Comparison of ENCODE assay signal across 13 cellular contexts in the genomic region with DNA sequence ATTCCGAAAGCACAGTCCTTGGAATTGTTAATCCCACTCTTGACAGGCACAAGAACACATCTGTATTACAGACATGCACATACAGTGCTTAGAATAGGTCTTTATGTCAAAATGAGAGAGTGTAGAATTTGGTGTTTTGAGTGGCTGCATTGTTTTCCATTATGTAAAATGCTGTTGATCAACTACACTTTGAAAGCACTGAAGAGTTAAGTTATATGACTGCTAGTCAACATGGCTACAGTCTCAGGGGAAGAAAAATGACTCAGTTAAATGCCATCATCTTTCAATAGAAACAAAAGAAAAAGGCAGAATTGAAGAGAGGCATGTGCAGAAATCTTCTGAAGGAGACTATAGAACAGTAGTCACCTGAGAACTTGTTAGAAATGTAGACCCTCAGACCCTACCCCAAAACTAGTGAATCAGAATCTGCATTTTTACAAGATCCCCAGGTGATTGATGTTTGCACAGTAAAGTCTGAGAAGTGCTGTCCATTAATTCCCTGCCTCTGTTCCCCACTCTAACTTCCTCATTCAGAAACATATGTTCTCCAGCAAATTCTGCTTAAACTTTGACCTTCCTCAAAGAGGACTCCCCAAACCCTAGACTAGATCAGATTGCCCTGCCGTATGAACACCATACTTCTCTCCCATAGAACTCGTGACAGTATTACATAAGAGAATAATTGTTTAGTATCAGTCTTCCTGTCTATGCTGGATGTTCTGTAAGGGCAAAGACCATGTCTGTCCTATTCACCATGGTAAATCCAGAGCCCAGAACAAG. TPM values are rescaled to one million over a fixed set of nuclear protein-coding genes. Genes with fewer than 3 reads are reported as not detected.
A peak's percentile ranks its signal among the peaks of the same experiment; 100 is the strongest.
DNase-seq lines count a peak whose midpoint lies in the region; ATAC-seq, FAIRE-seq and TF ChIP-seq lines count a peak whose summit lies in the region.
"Had no signal": no experiment of that assay in that cellular context is flagged by ENCODE, and none has a peak within 500 bp of the region (broad histone marks: within the 10 kb centered on the region; RNA-seq: fewer than 3 reads in every experiment).

No MANE protein-coding gene starts in this region.

- H3K79me2 ChIP-seq in GM23338 (replicated peaks; ENCODE audit: insufficient read depth) = peaks cover 100% of the 10 kb centered on the region
- H3K79me2 ChIP-seq in keratinocyte (ENCODE audit: control insufficient read depth, insufficient read depth, low read length) = peaks cover 94% of the 10 kb centered on the region

- 0 out of 2 replicates have a peak overlapping the region, but pooled peaks have one; percentile 15 for H3K27ac Mint-ChIP-seq in GM23338
- peak overlapping the region; percentile 81 for H3K27ac Mint-ChIP-seq in activated CD8-positive, alpha-beta T cell treated with anti-CD3 and anti-CD28 coated beads for 36 hours

- H3K27ac ChIP-seq in GM23338 (ENCODE audit: low read depth) (peak overlapping the region; percentile 47), keratinocyte (ENCODE audit: control insufficient read depth, insufficient read depth, low read length) (peak overlapping the region; percentile 84), aorta (ENCODE audit: low read depth in 1 of 2, low read length in 2 of 2) (no peak overlapping the region)
- H3K27ac ChIP-seq: tibial artery had no signal

- no peaks in the 10 kb centered on the region for H3K9me3 Mint-ChIP-seq in GM23338
- peaks cover 4% of the 10 kb centered on the region for H3K9me3 Mint-ChIP-seq in activated CD8-positive, alpha-beta T cell treated with anti-CD3 and anti-CD28 coated beads for 36 hours

- peak overlapping the region; percentile 61 for H3K9ac ChIP-seq in keratinocyte (ENCODE audit: control insufficient read depth, extremely low read depth, insufficient read depth, low read length)

- DNase-seq in AG10803 (ENCODE audit: low read depth) = peak; percentile 23
- no peak for DNase-seq in GM23338 (ENCODE audit: low spot score)
- DNase-seq in activated CD8-positive, alpha-beta T cell treated with anti-CD3 and anti-CD28 coated beads for 36 hours = no peak
- no peak for DNase-seq in keratinocyte (ENCODE audit: low read depth, low spot score)
- DNase-seq in aorta = no peak
- DNase-seq in cerebellar cortex (ENCODE audit: low spot score) = no peak
- DNase-seq in NCI-H446 (lab: John Stamatoyannopoulos, UW) = no peak
- DNase-seq: DMS 273 treated with DMSO at 0.1 percent for 48 hours; effector CD8-positive, alpha-beta T cell; tibial artery had no signal

- CTCF ChIA-PET in activated CD8-positive, alpha-beta T cell treated with anti-CD3 and anti-CD28 coated beads for 36 hours (lab: Charles Lee) = no interaction called here

- peaks cover 56% of the 10 kb centered on the region for H3K4me1 Mint-ChIP-seq in GM23338
- peaks cover 50% of the 10 kb centered on the region for H3K4me1 Mint-ChIP-seq in activated CD8-positive, alpha-beta T cell treated with anti-CD3 and anti-CD28 coated beads for 36 hours (ENCODE audit: low read depth)

- H3K4me2 ChIP-seq in GM23338 (peak overlapping the region; percentile 41; the same call in 1 of the 2 replicates), keratinocyte (ENCODE audit: control insufficient read depth, extremely low read depth, insufficient read depth, low read depth, low read length) (peak overlapping the region; percentile 83)

- 85 to 86% methylated on average over 3 of the region's 3 CpGs for WGBS in aorta, 2 donors

- H3K4me1 ChIP-seq in GM23338 (ENCODE audit: insufficient read depth) (peaks cover 56% of the 10 kb centered on the region), keratinocyte (ENCODE audit: control insufficient read depth, extremely low read depth, insufficient read depth, low read length) (peaks cover 28% of the 10 kb centered on the region), aorta (ENCODE audit: control insufficient read depth in 1 of 2, insufficient read depth in 2 of 2, low read length in 2 of 2) (peaks cover 0 to 7% of the 10 kb centered on the region in 2 donors)

- peaks cover 7% of the 10 kb centered on the region for H3K27me3 Mint-ChIP-seq in GM23338 (ENCODE audit: insufficient read depth, low read depth, poor library complexity)
- H3K27me3 Mint-ChIP-seq in activated CD8-positive, alpha-beta T cell treated with anti-CD3 and anti-CD28 coated beads for 36 hours = no peaks in the 10 kb centered on the region

- no peak overlapping the region for H2AFZ ChIP-seq in GM23338
- no peak overlapping the region for H2AFZ ChIP-seq in keratinocyte (ENCODE audit: control insufficient read depth, low read length)

- no peaks in the 10 kb centered on the region for H3K9me2 ChIP-seq in GM23338 (ENCODE audit: insufficient read depth)

- TF ChIP-seq CTCF in AG10803 (conservative IDR thresholded peaks at IDR 0.05; ENCODE audit: low read length) (no peak), GM23338 (conservative IDR thresholded peaks at IDR 0.05; ENCODE audit: low read depth in 2 of 2) (no peak), keratinocyte (optimal IDR thresholded peaks at IDR 0.05 in 1 of 3, IDR thresholded peaks at IDR 0.05 in 1 of 3, conservative IDR thresholded peaks at IDR 0.05 in 1 of 3; ENCODE audit: extremely low read depth in 1 of 3, insufficient read depth in 2 of 3, low read length in 3 of 3) (no peak)
- TF ChIP-seq CTCF in activated CD8-positive, alpha-beta T cell treated with anti-CD3 and anti-CD28 coated beads for 36 hours (IDR thresholded peaks at IDR 0.05) = no peak

- H3F3A ChIP-seq in GM23338 (replicated peaks; ENCODE audit: low read depth) = peaks cover 3% of the 10 kb centered on the region; the same call in 1 of the 2 replicates

- no peaks in the 10 kb centered on the region for H3K27me3 ChIP-seq in GM23338 (ENCODE audit: insufficient read depth)
- no peaks in the 10 kb centered on the region for H3K27me3 ChIP-seq in keratinocyte (ENCODE audit: control insufficient read depth, extremely low read depth, insufficient read depth, low read length)
- no peaks in the 10 kb centered on the region for H3K27me3 ChIP-seq in aorta (ENCODE audit: control insufficient read depth in 1 of 2, insufficient read depth in 2 of 2, low read length in 1 of 2)
- H3K27me3 ChIP-seq: tibial artery had no signal

- POLR2A ChIA-PET in activated CD8-positive, alpha-beta T cell treated with anti-CD3 and anti-CD28 coated beads for 36 hours (lab: Charles Lee) = no interaction called here

- H3K9me3 ChIP-seq in keratinocyte (ENCODE audit: control insufficient read depth, low read depth, low read length) = no peaks in the 10 kb centered on the region
- H3K9me3 ChIP-seq in aorta (ENCODE audit: control insufficient read depth, low read length) = no peaks in the 10 kb centered on the region
- H3K9me3 ChIP-seq: tibial artery had no signal

- intact Hi-C loops in activated CD8-positive, alpha-beta T cell treated with anti-CD3 and anti-CD28 coated beads for 36 hours (cut with micrococcal nuclease) = no loop called here
- intact Hi-C loops in aorta (cut with DNase I) = no loop called here

- dilution Hi-C loops in keratinocyte (cut with MboI; ENCODE audit: extremely low pct_ligation_motif_present, low sequenced_read_pairs) = no loop called here

- ATAC-seq in GM23338 = no peak
- peak; percentile 51 for ATAC-seq in activated CD8-positive, alpha-beta T cell treated with anti-CD3 and anti-CD28 coated beads for 36 hours
- ATAC-seq in aorta (ENCODE audit: low FRiP score) = no peak
- ATAC-seq in GM19463 (IDR thresholded peaks at IDR 0.05; ENCODE audit: unreplicated experiment) = no peak

- no peak overlapping the region for H3K4me3 Mint-ChIP-seq in GM23338
- no peak overlapping the region for H3K4me3 Mint-ChIP-seq in activated CD8-positive, alpha-beta T cell treated with anti-CD3 and anti-CD28 coated beads for 36 hours

- H3K4me3 ChIP-seq in AG10803 (ENCODE audit: low read length) = no peak overlapping the region
- no peak overlapping the region for H3K4me3 ChIP-seq in GM23338
- H3K4me3 ChIP-seq in keratinocyte (ENCODE audit: control insufficient read depth in 2 of 3, extremely low read depth in 1 of 3, insufficient read depth in 2 of 3, low read depth in 1 of 3, low read length in 3 of 3) = peak overlapping the region in 2 of 3 experiments; percentile 45 to 49
- H3K4me3 ChIP-seq in aorta (ENCODE audit: low read length in 2 of 2) = no peak overlapping the region
- H3K4me3 ChIP-seq: tibial artery had no signal

- no peaks in the 10 kb centered on the region for H3K9me1 ChIP-seq in keratinocyte (ENCODE audit: control insufficient read depth, extremely low read depth, insufficient read depth, low read length)

- H4K20me1 ChIP-seq in GM23338 (replicated peaks; ENCODE audit: insufficient read depth) (peaks cover 63% of the 10 kb centered on the region), keratinocyte (ENCODE audit: control insufficient read depth, extremely low read depth, insufficient read depth, low read length) (peaks cover 10% of the 10 kb centered on the region)

- H3K36me3 Mint-ChIP-seq in GM23338 (ENCODE audit: low read depth) = peaks cover 37% of the 10 kb centered on the region
- peaks cover 54% of the 10 kb centered on the region for H3K36me3 Mint-ChIP-seq in activated CD8-positive, alpha-beta T cell treated with anti-CD3 and anti-CD28 coated beads for 36 hours (ENCODE audit: low read depth)

- FAIRE-seq in keratinocyte (lab: Jason Lieb, UNC) = no peak
- FAIRE-seq: GM18507 had no signal

- H3K36me3 ChIP-seq in GM23338 (ENCODE audit: insufficient read depth) (peaks cover 5% of the 10 kb centered on the region; the same call in 1 of the 2 replicates), keratinocyte (ENCODE audit: control insufficient read depth in 2 of 2, extremely low read depth in 1 of 2, insufficient read depth in 2 of 2, low read length in 2 of 2) (peaks cover 0 to 12% of the 10 kb centered on the region in 2 experiments), aorta (ENCODE audit: control insufficient read depth in 1 of 2, insufficient read depth in 2 of 2, low read length in 1 of 2) (peaks cover 0 to 2% of the 10 kb centered on the region in 2 donors)
- H3K36me3 ChIP-seq: tibial artery had no signal

RNA-seq across cellular contexts. Expression of gene SND1, which starts 15.9 kb away (rescaled TPM):
- 236 and 254 TPM in 2 replicates for total RNA-seq in GM23338 (2014; rRNA removed; shearing (Covaris generic))
- polyA plus RNA-seq in GM23338 (2016; fragmentation: Nextera tagmentation; extraction: Ambion mirVana) (107 and 112 TPM in 2 replicates), keratinocyte (140 to 173 TPM (median 150 TPM) in 3 replicates), aorta (10 to 100 TPM; 50.3 to 73.2 TPM)
- 100 to 1,000 TPM; 206 to 208 TPM for total RNA-seq in activated CD8-positive, alpha-beta T cell treated with anti-CD3 and anti-CD28 coated beads for 36 hours
- 73.6 TPM for polyA plus RNA-seq in keratinocyte (2011; ENCODE audit: low read depth)
- polyA plus RNA-seq in keratinocyte (2011; cell fraction: cytosol; rRNA removed) = 131 and 140 TPM in 2 replicates
- polyA plus RNA-seq in keratinocyte (2011; cell fraction: nucleus; rRNA removed) = 170 and 189 TPM in 2 replicates
- polyA plus RNA-seq in keratinocyte (2012; ENCODE audit: low replicate concordance) = 102 and 186 TPM in 2 replicates
- polyA minus RNA-seq in keratinocyte = 190 to 271 TPM (median 243 TPM) in 3 replicates
- polyA minus RNA-seq in keratinocyte (2011; cell fraction: cytosol; rRNA and poly(A)+ RNA removed) = 253 TPM
- polyA minus RNA-seq in keratinocyte (2011; cell fraction: nucleus; rRNA and poly(A)+ RNA removed) = 156 and 281 TPM in 2 replicates
- total RNA-seq in aorta = 100 to 1,000 TPM; 136 to 150 TPM

RNA-seq across cellular contexts. Expression of gene PAX4, which starts 50.0 kb away (rescaled TPM):
- total RNA-seq in GM23338 (2014; rRNA removed; shearing (Covaris generic)) = not detected in 2 replicates
- polyA plus RNA-seq in GM23338 (2016; fragmentation: Nextera tagmentation; extraction: Ambion mirVana) (not detected in 2 replicates), keratinocyte (not detected in 3 replicates), aorta (not detected)
- total RNA-seq in activated CD8-positive, alpha-beta T cell treated with anti-CD3 and anti-CD28 coated beads for 36 hours = not detected
- not detected for polyA plus RNA-seq in keratinocyte (2011; ENCODE audit: low read depth)
- polyA plus RNA-seq in keratinocyte (2011; cell fraction: cytosol; rRNA removed) = not detected in 2 replicates
- polyA plus RNA-seq in keratinocyte (2011; cell fraction: nucleus; rRNA removed) = not detected in 2 replicates
- polyA plus RNA-seq in keratinocyte (2012; ENCODE audit: low replicate concordance) = not detected in 2 replicates
- polyA minus RNA-seq in keratinocyte = not detected in 3 replicates
- not detected for polyA minus RNA-seq in keratinocyte (2011; cell fraction: cytosol; rRNA and poly(A)+ RNA removed)
- polyA minus RNA-seq in keratinocyte (2011; cell fraction: nucleus; rRNA and poly(A)+ RNA removed) = not detected in 2 replicates
- total RNA-seq in aorta = not detected
- total RNA-seq: T-helper 1 cell treated with Interleukin-12 subunit alpha and Interleukin-12 subunit beta and Interleukin-4 antibody, amounts not matched to agents 30 ng/mL and 1 ng/mL, for 36 hours had no signal

Comparison
In these comparisons a context has a peak if more than half of its experiments do, and no peak if none do; other contexts are left out.
1. H3K4me3 ChIP-seq: peak in keratinocyte (2 of 3); none in AG10803 (single experiment), GM23338 (single experiment) and aorta (0 of 2).
2. H3K27ac ChIP-seq: peak in GM23338 (single experiment) and keratinocyte (single experiment); none in aorta (0 of 2).